ENCODE assay signal across 17 cellular contexts in the genomic region with DNA sequence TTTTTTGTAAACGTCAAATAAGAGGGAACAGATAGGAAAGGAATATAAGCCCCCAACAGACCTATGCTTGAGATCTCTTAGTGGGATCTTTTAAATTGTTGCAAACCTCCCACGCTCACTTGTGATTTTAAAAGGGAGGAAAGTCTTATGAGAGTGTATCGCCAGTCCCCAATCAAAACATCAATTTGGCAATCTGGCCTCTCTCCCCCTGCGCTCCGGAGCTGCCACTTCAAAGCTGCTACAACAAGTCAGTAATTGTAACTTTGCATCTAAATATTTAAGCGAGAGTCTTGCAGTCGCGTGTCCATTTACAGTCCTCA. TPM values are rescaled to one million over a fixed set of nuclear protein-coding genes. Genes with fewer than 3 reads are reported as not detected.
DNase-seq lines count a peak whose midpoint lies in the region; ATAC-seq and TF ChIP-seq lines count a peak whose summit lies in the region.
"Had no signal": no experiment of that assay in that cellular context is flagged by ENCODE, and none has a peak within 500 bp of the region (broad histone marks: within the 10 kb centered on the region; RNA-seq: fewer than 3 reads in every experiment).

No MANE protein-coding gene starts in this region.

- peak overlapping the region; percentile 75 for H3K4me2 ChIP-seq in smooth muscle cell
- H3K4me2 ChIP-seq: KMS-11 had no signal

- TF ChIP-seq EP300 in upper lobe of left lung (IDR thresholded peaks at IDR 0.05) = no peak

- no peaks in the 10 kb centered on the region for H3K79me2 ChIP-seq in smooth muscle cell (ENCODE audit: low read depth)

- no peaks in the 10 kb centered on the region for H4K20me1 ChIP-seq in smooth muscle cell (ENCODE audit: low read depth)

- H3K36me3 ChIP-seq in HUES48 (ENCODE audit: control insufficient read depth, insufficient read depth, low read length) (no peaks in the 10 kb centered on the region), smooth muscle cell (ENCODE audit: low read depth) (no peaks in the 10 kb centered on the region), upper lobe of left lung (no peaks in the 10 kb centered on the region)
- H3K36me3 ChIP-seq: BLaER1 treated with 17β-estradiol and CSF1 and Interleukin-3, amounts not matched to agents 10 nM and 100 nM; heart left ventricle; pancreas; Peyer's patch had no signal

- H3K4me1 ChIP-seq in HUES48 (ENCODE audit: control insufficient read depth, insufficient read depth, low read length) (peaks cover 46% of the 10 kb centered on the region), smooth muscle cell (ENCODE audit: low read depth) (peaks cover 31% of the 10 kb centered on the region), upper lobe of left lung (peaks cover 6 to 16% (median 12%) of the 10 kb centered on the region in 4 donors)
- H3K4me1 ChIP-seq: pancreas, testis had no signal

- TF ChIP-seq CTCF in astrocyte of the spinal cord (IDR thresholded peaks at IDR 0.05; ENCODE audit: low read depth, low read length) (no peak), smooth muscle cell (IDR thresholded peaks at IDR 0.05; ENCODE audit: borderline replicate concordance, insufficient read depth, poor library complexity, severe bottlenecking) (no peak), upper lobe of left lung (IDR thresholded peaks at IDR 0.05) (no peak)

- in situ Hi-C loops in astrocyte of the spinal cord (cut with HindIII; ENCODE audit: low sequenced_read_pairs) = no loop called here

- H3K27me3 ChIP-seq in HUES48 (ENCODE audit: control insufficient read depth, insufficient read depth, low read length) (peaks cover 98% of the 10 kb centered on the region), smooth muscle cell (ENCODE audit: low read depth) (peaks cover 100% of the 10 kb centered on the region), upper lobe of left lung (peaks cover 0 to 71% (median 27%) of the 10 kb centered on the region in 4 donors)
- H3K27me3 ChIP-seq: testis had no signal

- TF ChIP-seq POLR2A in upper lobe of left lung (IDR thresholded peaks at IDR 0.05) = no peak

- H3K9ac ChIP-seq in HUES48 (ENCODE audit: low read depth, low read length) = no peak overlapping the region
- H3K9ac ChIP-seq in smooth muscle cell (ENCODE audit: low read depth) = no peak overlapping the region
- H3K9ac ChIP-seq: BLaER1 treated with 17β-estradiol and CSF1 and Interleukin-3, amounts not matched to agents 10 nM and 100 nM; KMS-11 had no signal

- ATAC-seq in upper lobe of left lung (ENCODE audit: low FRiP score in 2 of 2) = no peak
- no peak for ATAC-seq in GM19395 (IDR thresholded peaks at IDR 0.05; ENCODE audit: unreplicated experiment)
- ATAC-seq: mucosa of descending colon, pancreas had no signal

- no peak for DNase-seq in astrocyte of the spinal cord (ENCODE audit: low read depth, low spot score)
- peak; percentile 25 for DNase-seq in left kidney (ENCODE audit: low read depth, low spot score)
- DNase-seq in smooth muscle cell (lab: John Stamatoyannopoulos, UW; ENCODE audit: unreplicated experiment) = no peak
- no peak for DNase-seq in upper lobe of left lung
- DNase-seq in UCSD-AML1 (lab: John Stamatoyannopoulos, UW; ENCODE audit: unreplicated experiment) = no peak
- DNase-seq: activated T-cell treated with anti-CD3 and anti-CD28 coated beads, Interleukin-2, amount 50 U/mL, for 1 hour; heart left ventricle; mucosa of descending colon; NCI-H774; pancreas; Peyer's patch; stimulated activated CD4-positive, alpha-beta T cell treated with anti-CD3 and anti-CD28 coated beads, Interleukin-4, amount 100 ng/mL, for 24 hours; testis had no signal

- H3K27ac ChIP-seq in HUES48 (ENCODE audit: low read depth, low read length) (peak overlapping the region; percentile 65), smooth muscle cell (ENCODE audit: low read depth) (no peak overlapping the region), upper lobe of left lung (no peak overlapping the region)
- H3K27ac ChIP-seq: BLaER1 treated with 17β-estradiol and CSF1 and Interleukin-3, amounts not matched to agents 10 nM and 100 nM; heart left ventricle; KMS-11; pancreas; Peyer's patch; testis had no signal

- under 1% methylated on average over 8 of the region's 8 CpGs for WGBS in smooth muscle cell (ENCODE audit: low lambda C conversion rate)
- WGBS in upper lobe of left lung, 2 donors = 17 to 20% methylated on average over 8 of the region's 8 CpGs

- no peak overlapping the region for H2AFZ ChIP-seq in smooth muscle cell (ENCODE audit: low read depth)

- no peaks in the 10 kb centered on the region for H3F3A ChIP-seq in smooth muscle cell (ENCODE audit: low read depth)

- no peaks in the 10 kb centered on the region for H3K9me3 ChIP-seq in HUES48 (ENCODE audit: control insufficient read depth, insufficient read depth, low read length)
- H3K9me3 ChIP-seq in smooth muscle cell (replicated peaks; ENCODE audit: low read depth) = no peaks in the 10 kb centered on the region
- no peaks in the 10 kb centered on the region for H3K9me3 ChIP-seq in upper lobe of left lung
- H3K9me3 ChIP-seq: heart left ventricle, mucosa of descending colon, pancreas, Peyer's patch, testis had no signal

- H3K4me3 ChIP-seq in HUES48 (ENCODE audit: low read depth, low read length) (peak overlapping the region; percentile 48), astrocyte of the spinal cord (ENCODE audit: low read depth, low read length) (peak overlapping the region; percentile 25), smooth muscle cell (no peak overlapping the region), upper lobe of left lung (no peak overlapping the region)
- H3K4me3 ChIP-seq: BLaER1 treated with 17β-estradiol and CSF1 and Interleukin-3, amounts not matched to agents 10 nM and 100 nM; mucosa of descending colon; pancreas; Peyer's patch; testis had no signal

RNA-seq across cellular contexts. Expression of a gene that starts 8.5 kb away (rescaled TPM):
- total RNA-seq in smooth muscle cell (0.94 TPM in 1 of 2 replicates, not detected in the other), upper lobe of left lung (1 to 10 TPM in 1 of 6 donors, not detected in 5; 1.0 TPM)
- polyA plus RNA-seq in smooth muscle cell = not detected in 2 replicates
- total RNA-seq: mucosa of descending colon, pancreas, Peyer's patch had no signal
- polyA plus RNA-seq: heart left ventricle, pancreas had no signal

Comparison
In these comparisons a context has a peak if more than half of its experiments do, and no peak if none do; other contexts are left out.
1. H3K4me3 ChIP-seq: peak in HUES48 (single experiment) and astrocyte of the spinal cord (single experiment); none in smooth muscle cell (single experiment) and upper lobe of left lung (0 of 4).